30 cellular contexts compared by ENCODE assay signal in genomic region chr2:100963026-100963375, GRCh38.
"Had no signal": no experiment of that assay in that cellular context is flagged by ENCODE, and none has a peak within 500 bp of the region (broad histone marks: within the 10 kb centered on the region; RNA-seq: fewer than 3 reads in every experiment).

No MANE protein-coding gene starts in this region.

- H3K27me3 Mint-ChIP-seq: activated CD8-positive, alpha-beta T cell treated with anti-CD3 and anti-CD28 coated beads for 36 hours; activated naive CD4-positive, alpha-beta T cell treated with anti-CD3 and anti-CD28 coated beads, Interleukin-2, amount 10 ng/mL, durations not matched to agents 7 days and 5 days; activated naive CD8-positive, alpha-beta T cell; activated naive CD8-positive, alpha-beta T cell treated with anti-CD3 and anti-CD28 coated beads, Interleukin-2, amount 50 U/mL, for 24 hours had no signal

- ATAC-seq: activated CD8-positive, alpha-beta T cell treated with anti-CD3 and anti-CD28 coated beads for 36 hours; activated naive CD8-positive, alpha-beta T cell treated with anti-CD3 and anti-CD28 coated beads, Interleukin-2, amount 50 U/mL, for 24 hours; K562; Panc1 had no signal

- H3K4me1 ChIP-seq: SJCRH30 had no signal

- FAIRE-seq: bronchial epithelial cell, K562, TTC549 had no signal

- H3K27ac ChIP-seq: SJCRH30, SK-N-MC, VCaP had no signal

- H3K4me1 Mint-ChIP-seq: activated B cell treated with CpG ODN at 0.5 μM for 24 hours; activated naive CD8-positive, alpha-beta T cell treated with anti-CD3 and anti-CD28 coated beads, Interleukin-2, amount 50 U/mL, for 24 hours had no signal

- H3K36me3 Mint-ChIP-seq: activated naive CD4-positive, alpha-beta T cell treated with anti-CD3 and anti-CD28 coated beads, Interleukin-2, amount 10 ng/mL, durations not matched to agents 7 days and 5 days; activated naive CD8-positive, alpha-beta T cell had no signal

- H3K4me3 ChIP-seq: K562, SJCRH30, SK-N-MC had no signal

- H3K9me3 ChIP-seq: SJCRH30 had no signal

- DNase-seq: activated B cell treated with CpG ODN at 0.5 μM for 24 hours; activated CD4-positive, alpha-beta T cell treated with anti-CD3 and anti-CD28 coated beads for 48 hours; activated CD4-positive, alpha-beta T cell treated with anti-CD3 and anti-CD28 coated beads, Interleukin-2, amount 50 U/mL, for 4 hours; activated CD4-positive, CD25-positive, alpha-beta regulatory T cell treated with anti-CD3 and anti-CD28 coated beads, Interleukin-2, amount 50 U/mL, for 72 hours; activated CD8-positive, alpha-beta T cell treated with anti-CD3 and anti-CD28 coated beads for 36 hours; activated naive CD4-positive, alpha-beta T cell treated with anti-CD3 and anti-CD28 coated beads, Interleukin-2, amount 10 ng/mL, durations not matched to agents 7 days and 5 days; activated naive CD8-positive, alpha-beta T cell treated with anti-CD3 and anti-CD28 coated beads, Interleukin-2, amount 50 U/mL, for 24 hours; activated T-cell treated with anti-CD3 and anti-CD28 coated beads, Interleukin-2, amount 50 U/mL, for 1 hour; anterior cingulate cortex; caudate nucleus; cerebellar nuclear complex; Karpas-422; NCI-H1105; NCI-H1417 treated with DMSO at 0.1 percent for 48 hours; NCI-H187 treated with DMSO at 0.1 percent for 48 hours; NCI-H2081 treated with DMSO at 0.1 percent for 48 hours; NCI-H345; NCI-H524 treated with DMSO at 0.1 percent for 48 hours; SHP77; SJCRH30; T1000 had no signal

- H3K9me3 Mint-ChIP-seq: activated B cell treated with CpG ODN at 0.5 μM for 24 hours; activated CD8-positive, alpha-beta T cell treated with anti-CD3 and anti-CD28 coated beads for 36 hours; activated naive CD4-positive, alpha-beta T cell treated with anti-CD3 and anti-CD28 coated beads, Interleukin-2, amount 10 ng/mL, durations not matched to agents 7 days and 5 days; activated naive CD8-positive, alpha-beta T cell treated with anti-CD3 and anti-CD28 coated beads, Interleukin-2, amount 50 U/mL, for 24 hours; activated T-helper 2 cell treated with anti-CD3 and anti-CD28 coated beads, Interferon-gamma antibody, Interleukin-2, Interleukin-4, amounts not matched to agents 10 μg/mL and 5 μg/mL and 100 μg/mL, durations not matched to agents 14 hours and 24 hours and 36 hours had no signal

- H3K27me3 ChIP-seq: SJCRH30 had no signal

- H3K4me3 Mint-ChIP-seq: activated B cell treated with CpG ODN at 0.5 μM for 24 hours; activated CD8-positive, alpha-beta T cell treated with anti-CD3 and anti-CD28 coated beads for 36 hours; activated naive CD4-positive, alpha-beta T cell treated with anti-CD3 and anti-CD28 coated beads, Interleukin-2, amount 10 ng/mL, durations not matched to agents 7 days and 5 days; activated naive CD8-positive, alpha-beta T cell; activated naive CD8-positive, alpha-beta T cell treated with anti-CD3 and anti-CD28 coated beads, Interleukin-2, amount 50 U/mL, for 24 hours; brain had no signal

- H3K27ac Mint-ChIP-seq: activated B cell treated with CpG ODN at 0.5 μM for 24 hours; activated CD8-positive, alpha-beta T cell treated with anti-CD3 and anti-CD28 coated beads for 36 hours; activated naive CD4-positive, alpha-beta T cell treated with anti-CD3 and anti-CD28 coated beads, Interleukin-2, amount 10 ng/mL, durations not matched to agents 7 days and 5 days; activated naive CD8-positive, alpha-beta T cell; activated naive CD8-positive, alpha-beta T cell treated with anti-CD3 and anti-CD28 coated beads, Interleukin-2, amount 50 U/mL, for 24 hours; activated T-helper 2 cell treated with anti-CD3 and anti-CD28 coated beads, Interferon-gamma antibody, Interleukin-2, Interleukin-4, amounts not matched to agents 10 μg/mL and 5 μg/mL and 100 μg/mL, durations not matched to agents 14 hours and 24 hours and 36 hours; brain had no signal

- H3K36me3 ChIP-seq: SJCRH30 had no signal
